22 cellular contexts compared by ENCODE assay signal in genomic region chr9:129852575-129852974, GRCh38. TPM values are rescaled to one million over a fixed set of nuclear protein-coding genes. Genes with fewer than 3 reads are reported as not detected.
DNase-seq lines count a peak whose midpoint lies in the region; ATAC-seq and TF ChIP-seq lines count a peak whose summit lies in the region.
"Had no signal": no experiment of that assay in that cellular context is flagged by ENCODE, and none has a peak within 500 bp of the region (broad histone marks: within the 10 kb centered on the region; RNA-seq: fewer than 3 reads in every experiment).

No MANE protein-coding gene starts in this region.

- H3K36me3 ChIP-seq in CD8-positive, alpha-beta T cell (ENCODE audit: insufficient read depth, low read length) = peaks cover 57% of the 10 kb centered on the region
- peaks cover 33 to 78% (median 65%) of the 10 kb centered on the region in 4 donors for H3K36me3 ChIP-seq in esophagus muscularis mucosa
- peaks cover 7 to 90% (median 62%) of the 10 kb centered on the region in 6 donors for H3K36me3 ChIP-seq in spleen
- H3K36me3 ChIP-seq in suprapubic skin = peaks cover 70% of the 10 kb centered on the region
- H3K36me3 ChIP-seq in MG63 = peaks cover 10% of the 10 kb centered on the region; the same call in 1 of the 2 replicates
- H3K36me3 ChIP-seq: uterus had no signal

- no peaks in the 10 kb centered on the region for H3K27me3 Mint-ChIP-seq in CD8-positive, alpha-beta T cell (ENCODE audit: low read depth)
- H3K27me3 Mint-ChIP-seq: activated CD4-positive, alpha-beta T cell treated with anti-CD3 and anti-CD28 coated beads for 36 hours; progenitor cell of endocrine pancreas had no signal

- WGBS in esophagus muscularis mucosa = 68% methylated on average over 4 of the region's 5 CpGs
- 64 to 80% (median 73%) methylated on average over 5 of the region's 5 CpGs for WGBS in spleen, 5 donors
- 65% methylated on average over 4 of the region's 5 CpGs for WGBS in suprapubic skin

- no peaks in the 10 kb centered on the region for H3K27me3 ChIP-seq in CD8-positive, alpha-beta T cell (ENCODE audit: insufficient read depth, low read length)
- H3K27me3 ChIP-seq in esophagus muscularis mucosa (no peaks in the 10 kb centered on the region), spleen (replicated peaks in 1 of 7) (no peaks in the 10 kb centered on the region), suprapubic skin (no peaks in the 10 kb centered on the region), MG63 (no peaks in the 10 kb centered on the region)
- H3K27me3 ChIP-seq: Peyer's patch, sigmoid colon, SJSA1, uterus had no signal

- TF ChIP-seq EP300 in esophagus muscularis mucosa (IDR thresholded peaks at IDR 0.05) (no peak), suprapubic skin (IDR thresholded peaks at IDR 0.05) (no peak)

- no peak for DNase-seq in CD8-positive, alpha-beta T cell
- DNase-seq in NCI-H2227 (lab: John Stamatoyannopoulos, UW; ENCODE audit: unreplicated experiment) (peak; percentile 81), esophagus muscularis mucosa (ENCODE audit: extremely low spot score) (no peak), spleen (no peak), suprapubic skin (ENCODE audit: low spot score in 2 of 2) (no peak), MG63 (no peak)
- DNase-seq: activated CD4-positive, alpha-beta T cell treated with anti-CD3 and anti-CD28 coated beads for 36 hours; activated CD8-positive, alpha-beta memory T cell treated with anti-CD3 and anti-CD28 coated beads for 24 hours; activated naive CD4-positive, alpha-beta T cell treated with anti-CD3 and anti-CD28 coated beads for 36 hours; activated T-cell treated with anti-CD3 and anti-CD28 coated beads, Interleukin-2, amount 50 U/mL, for 48 hours; endodermal cell; left cardiac atrium; NCI-H1092 treated with DMSO at 0.1 percent for 48 hours; NCI-H510A treated with DMSO at 0.1 percent for 48 hours; Peyer's patch; sigmoid colon; uterus had no signal

- no peak overlapping the region for H3K27ac ChIP-seq in CD8-positive, alpha-beta T cell (ENCODE audit: low read depth, low read length)
- peak overlapping the region; percentile 22 to 87 (median 80) for H3K27ac ChIP-seq in esophagus muscularis mucosa (replicated peaks in 1 of 4)
- H3K27ac ChIP-seq in spleen = peak overlapping the region in 5 of 8 donors; percentile 24 to 52 (median 39)
- H3K27ac ChIP-seq in suprapubic skin = no peak overlapping the region
- H3K27ac ChIP-seq: coronary artery, Peyer's patch, SJSA1 had no signal

- H3K4me3 ChIP-seq in CD8-positive, alpha-beta T cell (ENCODE audit: low read depth, low read length) = no peak overlapping the region
- H3K4me3 ChIP-seq in esophagus muscularis mucosa (no peak overlapping the region), spleen (no peak overlapping the region), suprapubic skin (no peak overlapping the region), MG63 (no peak overlapping the region)
- H3K4me3 ChIP-seq: coronary artery, Peyer's patch, sigmoid colon, SJSA1, uterus had no signal

- no peaks in the 10 kb centered on the region for H3K9me3 ChIP-seq in CD8-positive, alpha-beta T cell (ENCODE audit: low read length)
- H3K9me3 ChIP-seq in esophagus muscularis mucosa (no peaks in the 10 kb centered on the region), spleen (no peaks in the 10 kb centered on the region), suprapubic skin (no peaks in the 10 kb centered on the region), MG63 (no peaks in the 10 kb centered on the region)
- H3K9me3 ChIP-seq: Peyer's patch, sigmoid colon, SJSA1, uterus had no signal

- CTCF ChIA-PET in CD8-positive, alpha-beta T cell (lab: Charles Lee) = interaction anchor here (2.1 kb wide), 1 partner anchor 12 kb away, joined by 6 read pairs; no protein-coding TSS in a partner anchor

- no peak for TF ChIP-seq POLR2A in esophagus muscularis mucosa (IDR thresholded peaks at IDR 0.05; ENCODE audit: low read depth)
- no peak for TF ChIP-seq POLR2A in spleen (IDR thresholded peaks at IDR 0.05)
- TF ChIP-seq POLR2A in suprapubic skin (IDR thresholded peaks at IDR 0.05) = no peak

- peaks cover 87% of the 10 kb centered on the region for H3K4me1 Mint-ChIP-seq in CD8-positive, alpha-beta T cell (ENCODE audit: low read depth)
- H3K4me1 Mint-ChIP-seq: CD14-positive monocyte, endodermal cell had no signal

- H3K4me3 Mint-ChIP-seq in CD8-positive, alpha-beta T cell = no peak overlapping the region
- H3K4me3 Mint-ChIP-seq: activated CD4-positive, alpha-beta T cell treated with anti-CD3 and anti-CD28 coated beads for 36 hours; activated naive CD4-positive, alpha-beta T cell treated with anti-CD3 and anti-CD28 coated beads for 36 hours; CD14-positive monocyte; endodermal cell had no signal

- H3K4me1 ChIP-seq in CD8-positive, alpha-beta T cell (ENCODE audit: insufficient read depth, low read length) = peaks cover 45% of the 10 kb centered on the region
- H3K4me1 ChIP-seq in esophagus muscularis mucosa (peaks cover 0 to 43% (median 40%) of the 10 kb centered on the region in 4 donors), spleen (peaks cover 0 to 33% (median 2%) of the 10 kb centered on the region in 6 donors), suprapubic skin (no peaks in the 10 kb centered on the region)
- H3K4me1 ChIP-seq: Peyer's patch, SJSA1, uterus had no signal

- peaks cover 85% of the 10 kb centered on the region for H3K36me3 Mint-ChIP-seq in CD8-positive, alpha-beta T cell

- POLR2A ChIA-PET in CD8-positive, alpha-beta T cell (lab: Charles Lee) = interaction anchor here (1.2 kb wide), 1 partner anchor 34 kb away, joined by 4 read pairs; no protein-coding TSS in a partner anchor

- intact Hi-C loops in CD8-positive, alpha-beta T cell (cut with DNase I, micrococcal nuclease) = no loop called here
- intact Hi-C loops in esophagus muscularis mucosa (cut with DNase I) (no loop called here), spleen (cut with DNase I; ENCODE audit: low total_unique reads) (no loop called here)

- no peaks in the 10 kb centered on the region for H3K9me3 Mint-ChIP-seq in CD8-positive, alpha-beta T cell
- H3K9me3 Mint-ChIP-seq: activated naive CD4-positive, alpha-beta T cell treated with anti-CD3 and anti-CD28 coated beads for 36 hours; endodermal cell had no signal

- TF ChIP-seq CTCF in CD8-positive, alpha-beta T cell (IDR thresholded peaks at IDR 0.05) = no peak
- no peak for TF ChIP-seq CTCF in esophagus muscularis mucosa (IDR thresholded peaks at IDR 0.05)
- no peak for TF ChIP-seq CTCF in spleen (IDR thresholded peaks at IDR 0.05 in 8 of 11, conservative IDR thresholded peaks at IDR 0.05 in 3 of 11)
- TF ChIP-seq CTCF in suprapubic skin (IDR thresholded peaks at IDR 0.05) = no peak

- peak overlapping the region; percentile 68 for H3K27ac Mint-ChIP-seq in CD8-positive, alpha-beta T cell
- H3K27ac Mint-ChIP-seq: activated CD4-positive, alpha-beta T cell treated with anti-CD3 and anti-CD28 coated beads for 36 hours; activated naive CD4-positive, alpha-beta T cell treated with anti-CD3 and anti-CD28 coated beads for 36 hours; CD14-positive monocyte; endodermal cell; progenitor cell of endocrine pancreas had no signal

- no peak for ATAC-seq in CD8-positive, alpha-beta T cell
- ATAC-seq in HG03097 (IDR thresholded peaks at IDR 0.05; ENCODE audit: low FRiP score, unreplicated experiment) = no peak
- ATAC-seq: activated CD4-positive, alpha-beta T cell treated with anti-CD3 and anti-CD28 coated beads for 36 hours; left cardiac atrium had no signal

RNA-seq across cellular contexts. Expression of gene USP20, which starts 17.3 kb away (rescaled TPM):
- total RNA-seq in CD8-positive, alpha-beta T cell = 10 to 100 TPM; 83.5 to 91.0 TPM
- 10 to 100 TPM; 31.1 to 45.3 (median 38.7) TPM for total RNA-seq in esophagus muscularis mucosa
- total RNA-seq in spleen = 10 to 100 TPM; 29.7 to 55.3 (median 39.4) TPM
- polyA plus RNA-seq in spleen = 10 to 100 TPM; 38.1 to 83.7 (median 67.6) TPM
- 10 to 100 TPM; 22.6 to 51.4 (median 34.4) TPM for total RNA-seq in suprapubic skin
- 6.2 and 10.2 TPM in 2 replicates for total RNA-seq in MG63 (2014; rRNA removed; shearing (Covaris generic); ENCODE audit: low replicate concordance)

RNA-seq across cellular contexts. Expression of gene C9orf78, which starts 17.5 kb away (rescaled TPM):
- 100 to 1,000 TPM; 176 to 190 TPM for total RNA-seq in CD8-positive, alpha-beta T cell
- total RNA-seq in esophagus muscularis mucosa = 100 to 1,000 TPM in 1 of 4 donors, 10 to 100 TPM in 3; 47.3 to 139 (median 62.6) TPM
- total RNA-seq in spleen = 100 to 1,000 TPM in 1 of 7 donors, 10 to 100 TPM in 6; 35.6 to 105 (median 47.3) TPM
- polyA plus RNA-seq in spleen = 10 to 100 TPM; 51.5 to 68.9 (median 66.3) TPM
- total RNA-seq in suprapubic skin = 10 to 100 TPM; 32.7 to 71.9 (median 43.7) TPM
- total RNA-seq in MG63 (2014; rRNA removed; shearing (Covaris generic); ENCODE audit: low replicate concordance) = 48.7 and 116 TPM in 2 replicates

RNA-seq across cellular contexts. Expression of gene TOR1A, which starts 28.6 kb away (rescaled TPM):
- 10 to 100 TPM; 18.9 to 19.6 TPM for total RNA-seq in CD8-positive, alpha-beta T cell
- total RNA-seq in esophagus muscularis mucosa (10 to 100 TPM; 29.7 to 46.4 (median 34.4) TPM), spleen (10 to 100 TPM; 27.7 to 49.5 (median 32.5) TPM), suprapubic skin (10 to 100 TPM; 31.7 to 44.7 (median 36.3) TPM)
- 10 to 100 TPM; 13.3 to 20.0 (median 16.5) TPM for polyA plus RNA-seq in spleen
- total RNA-seq in MG63 (2014; rRNA removed; shearing (Covaris generic); ENCODE audit: low replicate concordance) = 30.1 and 32.1 TPM in 2 replicates

RNA-seq across cellular contexts. Expression of gene TOR1B, which starts 49.6 kb away (rescaled TPM):
- 10 to 100 TPM; 21.3 to 22.4 TPM for total RNA-seq in CD8-positive, alpha-beta T cell
- total RNA-seq in esophagus muscularis mucosa = 10 to 100 TPM; 24.5 to 29.0 (median 26.0) TPM
- 10 to 100 TPM; 16.1 to 38.0 (median 18.9) TPM for total RNA-seq in spleen
- 1 to 10 TPM; 5.3 to 8.3 (median 6.3) TPM for polyA plus RNA-seq in spleen
- total RNA-seq in suprapubic skin = 10 to 100 TPM; 18.0 to 24.5 (median 20.8) TPM
- 31.8 and 43.6 TPM in 2 replicates for total RNA-seq in MG63 (2014; rRNA removed; shearing (Covaris generic); ENCODE audit: low replicate concordance)

Comparison
In these comparisons a context has a peak if more than half of its experiments do, and no peak if none do; other contexts are left out.
1. H3K27ac ChIP-seq: peak in esophagus muscularis mucosa (4 of 4) and spleen (5 of 8); none in CD8-positive, alpha-beta T cell (single experiment) and suprapubic skin (single experiment).